ENCODE assay signal across 28 cellular contexts in genomic region chr18:36509646-36510197, GRCh38.
"Had no signal": no experiment of that assay in that cellular context is flagged by ENCODE, and none has a peak within 500 bp of the region (broad histone marks: within the 10 kb centered on the region; RNA-seq: fewer than 3 reads in every experiment).

No MANE protein-coding gene starts in this region.

- ATAC-seq: activated naive CD4-positive, alpha-beta T cell treated with anti-CD3 and anti-CD28 coated beads, Interleukin-2, amount 50 U/mL, for 72 hours; activated naive CD8-positive, alpha-beta T cell treated with anti-CD3 and anti-CD28 coated beads, Interleukin-2, amount 50 U/mL, for 24 hours; activated T-cell treated with anti-CD3 and anti-CD28 coated beads, Interleukin-2, amount 50 U/mL, for 4 hours; body of pancreas; WTC11 had no signal

- DNase-seq: activated CD4-positive, alpha-beta T cell treated with anti-CD3 and anti-CD28 coated beads for 48 hours; activated CD4-positive, alpha-beta T cell treated with anti-CD3 and anti-CD28 coated beads, Interleukin-2, amount 50 U/mL, for 48 hours; activated CD4-positive, CD25-positive, alpha-beta regulatory T cell treated with anti-CD3 and anti-CD28 coated beads, Interleukin-2, amount 50 U/mL, for 72 hours; activated CD8-positive, alpha-beta memory T cell treated with anti-CD3 and anti-CD28 coated beads for 24 hours; activated effector memory CD4-positive, alpha-beta T cell treated with anti-CD3 and anti-CD28 coated beads, Interleukin-2, amount 50 U/mL, for 16 hours; activated naive CD4-positive, alpha-beta T cell treated with Interleukin-2 at 50 U/mL for 16 hours; activated naive CD8-positive, alpha-beta T cell treated with anti-CD3 and anti-CD28 coated beads, Interleukin-2, amount 50 U/mL, for 24 hours; activated T-cell treated with anti-CD3 and anti-CD28 coated beads, Interleukin-2, amount 50 U/mL, for 4 hours; amniotic stem cell; body of pancreas; Karpas-422; NCI-H1048; NCI-H2029; NCI-H2107; NCI-H2171 treated with DMSO at 0.1 percent for 48 hours; NCI-H226; NCI-H526; NCI-H774; NK-92 treated with Interleukin-12 subunit alpha and Interleukin-12 subunit beta, amount 100 ng/mL, for 24 hours; OCI-M1; Peyer's patch; Right ventricle myocardium superior; SK-N-SH; T-helper 1 cell had no signal

- H3K4me3 ChIP-seq: ascending aorta, body of pancreas, Peyer's patch, SJCRH30 had no signal
